In genomic region chr16:85165781-85166180, GRCh38 we compare ENCODE assay signal across 29 cellular contexts. TPM values are rescaled to one million over a fixed set of nuclear protein-coding genes. Genes with fewer than 3 reads are reported as not detected.
"Had no signal": no experiment of that assay in that cellular context is flagged by ENCODE, and none has a peak within 500 bp of the region (broad histone marks: within the 10 kb centered on the region; RNA-seq: fewer than 3 reads in every experiment).

No MANE protein-coding gene starts in this region.

- H3K9me3 Mint-ChIP-seq: activated CD4-positive, alpha-beta memory T cell treated with anti-CD3 and anti-CD28 coated beads, Interleukin-2, amount 10 ng/mL, durations not matched to agents 7 days and 5 days; activated naive CD4-positive, alpha-beta T cell treated with anti-CD3 and anti-CD28 coated beads for 36 hours; activated T-helper 17 cell treated with anti-CD3 and anti-CD28 coated beads, Interleukin-2, amount 50 U/mL, for 72 hours had no signal

- H3K27me3 ChIP-seq: Peyer's patch, SJCRH30 had no signal

- H3K4me2 ChIP-seq: SK-N-SH had no signal

- H3K4me3 ChIP-seq: Peyer's patch, SJCRH30 had no signal

- H3K27me3 Mint-ChIP-seq: brain had no signal

- H3K9ac ChIP-seq: SK-N-SH had no signal

- FAIRE-seq: astrocyte had no signal

- ATAC-seq: activated CD4-positive, alpha-beta T cell treated with anti-CD3 and anti-CD28 coated beads for 36 hours; activated T-helper 17 cell treated with anti-CD3 and anti-CD28 coated beads, Interleukin-2, amount 50 U/mL, for 72 hours had no signal

- H3K4me3 Mint-ChIP-seq: activated CD4-positive, alpha-beta memory T cell treated with anti-CD3 and anti-CD28 coated beads, Interleukin-2, amount 10 ng/mL, durations not matched to agents 7 days and 5 days; activated CD4-positive, alpha-beta T cell treated with anti-CD3 and anti-CD28 coated beads for 36 hours; activated naive CD4-positive, alpha-beta T cell treated with anti-CD3 and anti-CD28 coated beads for 36 hours; activated naive CD8-positive, alpha-beta T cell; activated T-helper 17 cell treated with anti-CD3 and anti-CD28 coated beads, Interleukin-2, amount 50 U/mL, for 72 hours had no signal

- DNase-seq: activated CD4-positive, alpha-beta memory T cell treated with anti-CD3 and anti-CD28 coated beads, Interleukin-2, amount 10 ng/mL, durations not matched to agents 7 days and 5 days; activated CD4-positive, alpha-beta T cell treated with anti-CD3 and anti-CD28 coated beads for 36 hours; activated CD4-positive, alpha-beta T cell treated with anti-CD3 and anti-CD28 coated beads, Interleukin-2, amount 50 U/mL, for 1 hour; activated gamma-delta T cell; activated naive CD4-positive, alpha-beta T cell treated with anti-CD3 and anti-CD28 coated beads for 36 hours; activated T-cell treated with anti-CD3 and anti-CD28 coated beads for 4 hours; activated T-cell treated with anti-CD3 and anti-CD28 coated beads, Interleukin-2, amount 50 U/mL, for 48 hours; amygdala; Kasumi-1; KBM-7; NCI-H1048; NCI-H146; NCI-H187 treated with DMSO at 0.1 percent for 48 hours; NCI-H2081 treated with DMSO at 0.1 percent for 48 hours; NCI-H446; NCI-H524; Peyer's patch; SJCRH30; SK-N-SH; T-helper 1 cell; WERI-Rb-1 had no signal

- H3K36me3 Mint-ChIP-seq: activated naive CD8-positive, alpha-beta T cell; brain had no signal

- H3K9me3 ChIP-seq: Peyer's patch, SJCRH30, SK-N-SH had no signal

- H3K27ac ChIP-seq: RWPE1, SJCRH30, WERI-Rb-1 had no signal

- H3K36me3 ChIP-seq: Peyer's patch, SJCRH30, WERI-Rb-1 had no signal

- H3K27ac Mint-ChIP-seq: activated CD4-positive, alpha-beta memory T cell treated with anti-CD3 and anti-CD28 coated beads, Interleukin-2, amount 10 ng/mL, durations not matched to agents 7 days and 5 days; activated CD4-positive, alpha-beta T cell treated with anti-CD3 and anti-CD28 coated beads for 36 hours; activated naive CD4-positive, alpha-beta T cell treated with anti-CD3 and anti-CD28 coated beads for 36 hours; activated naive CD8-positive, alpha-beta T cell; activated T-helper 17 cell treated with anti-CD3 and anti-CD28 coated beads, Interleukin-2, amount 50 U/mL, for 72 hours had no signal

- H3K4me1 Mint-ChIP-seq: activated CD4-positive, alpha-beta memory T cell treated with anti-CD3 and anti-CD28 coated beads, Interleukin-2, amount 10 ng/mL, durations not matched to agents 7 days and 5 days; activated CD4-positive, alpha-beta T cell treated with anti-CD3 and anti-CD28 coated beads for 36 hours; activated T-helper 17 cell treated with anti-CD3 and anti-CD28 coated beads, Interleukin-2, amount 50 U/mL, for 72 hours had no signal

RNA-seq across cellular contexts. Expression of gene CIBAR2, which starts 53.5 kb away (rescaled TPM):
- total RNA-seq: activated CD4-positive, alpha-beta memory T cell treated with anti-CD3 and anti-CD28 coated beads, Interleukin-2, amount 10 ng/mL, durations not matched to agents 7 days and 5 days; activated CD4-positive, alpha-beta T cell treated with anti-CD3 and anti-CD28 coated beads for 36 hours; activated CD8-positive, alpha-beta memory T cell treated with anti-CD3 and anti-CD28 coated beads for 36 hours; activated naive CD4-positive, alpha-beta T cell treated with anti-CD3 and anti-CD28 coated beads for 36 hours; astrocyte; Peyer's patch; Right ventricle myocardium superior; T-helper 2 cell treated with Interferon-gamma antibody and Interleukin-4, amounts not matched to agents 100 ng/mL and 5 ng/mL, for 36 hours had no signal
